In genomic region chr11:33868646-33869461, GRCh38 we compare ENCODE assay signal across 8 cellular contexts. TPM values are rescaled to one million over a fixed set of nuclear protein-coding genes. Genes with fewer than 3 reads are reported as not detected.
DNase-seq lines count a peak whose midpoint lies in the region; ATAC-seq and TF ChIP-seq lines count a peak whose summit lies in the region.

No MANE protein-coding gene starts in this region.

- in situ Hi-C loops in astrocyte of the spinal cord (cut with HindIII; ENCODE audit: low sequenced_read_pairs), result no loop called here

- peaks cover 7 to 18% (median 12%) of the 10 kb centered on the region in 4 donors for H3K4me1 ChIP-seq in liver (ENCODE audit: control insufficient read depth in 4 of 4, insufficient read depth in 4 of 4, low read length in 3 of 4)
- peaks cover 0 to 22% (median 14%) of the 10 kb centered on the region in 4 donors for H3K4me1 ChIP-seq in tibial artery

- H3K36me3 Mint-ChIP-seq in CD14-positive monocyte, result peaks cover 26 to 27% of the 10 kb centered on the region in 2 donors
- no peaks in the 10 kb centered on the region for H3K36me3 Mint-ChIP-seq in activated T-helper 17 cell treated with anti-CD3 and anti-CD28 coated beads, Interleukin-2, amount 50 U/mL, for 72 hours (ENCODE audit: low read depth)

- DNase-seq in CD14-positive monocyte (ENCODE audit: low spot score) (no peak), H7 (peak; percentile 76), astrocyte of the spinal cord (ENCODE audit: low read depth, low spot score) (no peak), tibial artery (no peak), 8988T (no peak), HK-2 (ENCODE audit: unreplicated experiment) (no peak)

- intact Hi-C loops in CD14-positive monocyte (cut with micrococcal nuclease), result loop anchor here (5.0 to 10.0 kb wide), 3 partner anchors 33 to 486 kb away; partner anchors contain the start of genes ABTB2 (in 1 of the 2) and CAPRIN1 (in 1 of the 2)
- intact Hi-C loops in tibial artery (cut with DNase I; ENCODE audit: low total_unique reads), result no loop called here

- H3K9me3 ChIP-seq in liver (ENCODE audit: control insufficient read depth in 4 of 4, low read length in 3 of 4) (no peaks in the 10 kb centered on the region), tibial artery (no peaks in the 10 kb centered on the region)

- TF ChIP-seq RAD21 in liver (IDR thresholded peaks at IDR 0.05), result no peak

- ATAC-seq in activated T-helper 17 cell treated with anti-CD3 and anti-CD28 coated beads, Interleukin-2, amount 50 U/mL, for 72 hours (replicated peaks), result no peak

- peak overlapping the region; percentile 39 for H3K4me3 ChIP-seq in H7 (ENCODE audit: insufficient read depth, low read depth, low read length)
- H3K4me3 ChIP-seq in astrocyte of the spinal cord (ENCODE audit: low read depth, low read length), result peak overlapping the region; percentile 50
- H3K4me3 ChIP-seq in liver (ENCODE audit: low read depth in 1 of 3, low read length in 3 of 3), result peak overlapping the region; percentile 25 to 87 (median 57)
- peak overlapping the region; percentile 52 to 63 for H3K4me3 ChIP-seq in tibial artery

- peak overlapping the region; percentile 92 to 98 for H3K4me3 Mint-ChIP-seq in CD14-positive monocyte
- no peak overlapping the region for H3K4me3 Mint-ChIP-seq in activated T-helper 17 cell treated with anti-CD3 and anti-CD28 coated beads, Interleukin-2, amount 50 U/mL, for 72 hours

- WGBS in liver, result 4% methylated on average over 68 of the region's 68 CpGs

- no peaks in the 10 kb centered on the region for H3K27me3 Mint-ChIP-seq in CD14-positive monocyte (ENCODE audit: low read depth in 3 of 3)
- H3K27me3 Mint-ChIP-seq in activated T-helper 17 cell treated with anti-CD3 and anti-CD28 coated beads, Interleukin-2, amount 50 U/mL, for 72 hours, result peaks cover 66% of the 10 kb centered on the region

- H3K27ac ChIP-seq in liver (ENCODE audit: low read depth in 1 of 2, low read length in 2 of 2), result peak overlapping the region; percentile 44 to 59
- H3K27ac ChIP-seq in tibial artery, result peak overlapping the region; percentile 30 to 44

- H3K27ac Mint-ChIP-seq in CD14-positive monocyte, result peak overlapping the region; percentile 88 to 96 (median 91)
- no peak overlapping the region for H3K27ac Mint-ChIP-seq in activated T-helper 17 cell treated with anti-CD3 and anti-CD28 coated beads, Interleukin-2, amount 50 U/mL, for 72 hours

- H3K9me3 Mint-ChIP-seq in CD14-positive monocyte, result no peaks in the 10 kb centered on the region
- no peaks in the 10 kb centered on the region for H3K9me3 Mint-ChIP-seq in activated T-helper 17 cell treated with anti-CD3 and anti-CD28 coated beads, Interleukin-2, amount 50 U/mL, for 72 hours

- TF ChIP-seq CTCF in CD14-positive monocyte (IDR thresholded peaks at IDR 0.05), result no peak
- no peak for TF ChIP-seq CTCF in astrocyte of the spinal cord (IDR thresholded peaks at IDR 0.05; ENCODE audit: low read depth, low read length)
- no peak for TF ChIP-seq CTCF in liver (IDR thresholded peaks at IDR 0.05; ENCODE audit: low read depth, low read length, missing input control)
- TF ChIP-seq CTCF in tibial artery (IDR thresholded peaks at IDR 0.05), result no peak

- peaks cover 69% of the 10 kb centered on the region for H3K4me1 Mint-ChIP-seq in CD14-positive monocyte
- H3K4me1 Mint-ChIP-seq in activated T-helper 17 cell treated with anti-CD3 and anti-CD28 coated beads, Interleukin-2, amount 50 U/mL, for 72 hours, result peaks cover 5% of the 10 kb centered on the region

- H3K27me3 ChIP-seq in H7 (ENCODE audit: control insufficient read depth, insufficient read depth, low read length) (peaks cover 45% of the 10 kb centered on the region), liver (ENCODE audit: control insufficient read depth in 4 of 4, insufficient read depth in 4 of 4, low read length in 3 of 4) (peaks cover 0 to 3% (median 3%) of the 10 kb centered on the region in 4 donors), tibial artery (peaks cover 0 to 51% of the 10 kb centered on the region in 2 donors)

- H3K36me3 ChIP-seq in H7 (replicated peaks; ENCODE audit: control insufficient read depth, insufficient read depth, low read length) (no peaks in the 10 kb centered on the region), liver (ENCODE audit: control insufficient read depth in 4 of 4, insufficient read depth in 3 of 4, low read depth in 1 of 4, low read length in 3 of 4) (peaks cover 0 to 2% (median 0%) of the 10 kb centered on the region in 4 donors), tibial artery (no peaks in the 10 kb centered on the region)

- peak overlapping the region; percentile 64 to 66 for H3K9ac ChIP-seq in liver (ENCODE audit: low read depth in 1 of 2, low read length in 2 of 2)

TF ChIP-seq in liver, 16 proteins besides CTCF, POLR2A, EP300 and RAD21:
- no peak for TF ChIP-seq EGR1 (IDR thresholded peaks at IDR 0.05; ENCODE audit: low read depth in 2 of 2)
- no peak for TF ChIP-seq GABPA (IDR thresholded peaks at IDR 0.05 in 1 of 2, conservative IDR thresholded peaks at IDR 0.05 in 1 of 2)
- TF ChIP-seq FOXA1 (IDR thresholded peaks at IDR 0.05), result no peak
TF ChIP-seq in liver: peak in this region for 0.

RNA-seq across cellular contexts. Expression of gene LMO2, which starts 23.0 kb away (rescaled TPM):
- 10 to 100 TPM; 48.8 to 75.8 TPM for polyA plus RNA-seq in CD14-positive monocyte
- 0.87 and 0.92 TPM in 2 replicates for total RNA-seq in H7 (2014; rRNA removed; shearing (Covaris generic))
- total RNA-seq in liver, result 10 to 100 TPM in 1 of 2 donors, 1 to 10 TPM in 1; 5.9 to 81.9 TPM
- 1 to 10 TPM; 1.5 to 6.1 TPM for polyA plus RNA-seq in liver
- not detected for total RNA-seq in activated T-helper 17 cell treated with anti-CD3 and anti-CD28 coated beads, Interleukin-2, amount 50 U/mL, for 72 hours
